Comparison of ENCODE assay signal across 8 cellular contexts in the genomic region with DNA sequence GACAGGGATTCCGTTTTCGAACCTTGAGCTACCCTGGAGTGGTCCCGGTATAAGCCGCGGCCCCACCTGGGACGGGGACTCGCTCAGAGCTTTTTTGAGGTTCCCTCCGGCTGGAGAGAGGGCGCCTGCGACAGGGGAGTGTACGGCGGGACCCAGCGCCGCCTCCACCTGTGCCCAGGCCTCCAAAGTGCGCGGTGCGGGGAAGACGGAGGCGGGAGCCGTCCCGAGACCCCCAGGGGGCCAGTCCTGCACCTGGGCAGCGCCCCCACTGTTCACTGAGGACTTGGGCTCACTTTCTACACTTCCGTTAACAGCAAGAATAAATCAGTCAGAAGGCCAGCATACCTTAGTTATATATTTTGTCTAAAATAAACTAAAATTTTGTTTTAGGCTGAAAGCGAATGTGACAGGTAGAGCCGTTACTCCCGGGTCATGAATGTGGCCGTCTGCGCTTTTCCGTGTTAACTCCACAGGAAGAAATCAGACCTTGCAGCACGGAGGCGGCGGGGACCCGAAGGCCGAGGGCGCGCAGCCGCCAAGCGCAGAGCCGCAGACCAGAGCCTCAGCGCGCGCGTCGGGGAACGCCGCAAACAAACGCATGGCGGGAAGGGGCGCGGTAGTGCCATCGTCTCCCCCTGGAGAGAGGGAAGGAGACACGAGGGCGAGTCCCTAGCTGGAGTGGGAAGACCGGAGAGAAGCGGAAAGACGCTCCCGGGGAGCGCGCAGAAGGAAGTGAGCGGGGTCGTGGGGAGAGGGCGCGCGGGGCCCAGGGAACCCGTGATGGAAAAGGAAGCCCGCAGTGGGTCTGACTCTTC. TPM values are rescaled to one million over a fixed set of nuclear protein-coding genes. Genes with fewer than 3 reads are reported as not detected.
DNase-seq lines count a peak whose midpoint lies in the region; ATAC-seq, FAIRE-seq and TF ChIP-seq lines count a peak whose summit lies in the region.

No MANE protein-coding gene starts in this region.

- H3K36me3 ChIP-seq in Caco-2 (ENCODE audit: control insufficient read depth, insufficient read depth, low read length) (no peaks in the 10 kb centered on the region), HCT116 (ENCODE audit: control insufficient read depth in 1 of 2, insufficient read depth in 2 of 2, low read length in 2 of 2) (no peaks in the 10 kb centered on the region), Peyer's patch (no peaks in the 10 kb centered on the region), brain microvascular endothelial cell (replicated peaks) (no peaks in the 10 kb centered on the region)

- H3K79me2 ChIP-seq in HCT116 (ENCODE audit: insufficient read depth, low read length), result 0 out of 2 replicates have a peak, but pooled peaks cover 6% of the 10 kb centered on the region

- H3K27ac Mint-ChIP-seq in Caco-2 (ENCODE audit: unreplicated experiment), result peak overlapping the region; percentile 97
- H3K27ac Mint-ChIP-seq in stimulated activated memory B cell treated with anti-CD40 and anti-IgM and Interleukin-4, amounts not matched to agents 10 μg/mL and 1 μg/mL and 100 μg/mL, for 72 hours, result peak overlapping the region; percentile 99

- no peak for TF ChIP-seq RAD21 in HCT116 (IDR thresholded peaks at IDR 0.05; ENCODE audit: low read depth)

- TF ChIP-seq CTCF in Caco-2 (IDR thresholded peaks at IDR 0.05; ENCODE audit: insufficient read depth in 1 of 2, low read depth in 1 of 2, low read length in 1 of 2, severe bottlenecking in 1 of 2, unreplicated experiment in 1 of 2), result peak; percentile 22 to 47
- no peak for TF ChIP-seq CTCF in HCT116 (IDR thresholded peaks at IDR 0.05 in 2 of 3, conservative IDR thresholded peaks at IDR 0.05 in 1 of 3; ENCODE audit: borderline replicate concordance in 1 of 3, insufficient read depth in 1 of 3, low read depth in 2 of 3, low read length in 2 of 3)
- TF ChIP-seq CTCF in Peyer's patch (IDR thresholded peaks at IDR 0.05), result peak in 1 of 6 experiments; percentile 35
- peak; percentile 37 for TF ChIP-seq CTCF in brain microvascular endothelial cell (IDR thresholded peaks at IDR 0.05; ENCODE audit: low read depth, low read length, missing control alignments)

- CTCF ChIA-PET in Caco-2 (lab: Charles Lee), result interaction anchor here (1.0 to 1.1 kb wide), 2 partner anchors 13 to 15 kb away, joined by 3 to 12 read pairs; a partner anchor contains a TSS
- CTCF ChIA-PET in HCT116 (lab: Charles Lee), result interaction anchor here (0.6 to 1.6 kb wide), 6 partner anchors 13 to 331 kb away, joined by 3 to 6 read pairs (median 4); no protein-coding TSS in a partner anchor

- POLR2A ChIA-PET in Caco-2 (lab: Charles Lee), result interaction anchor here (0.7 to 1.2 kb wide), 7 partner anchors 14 to 70 kb away, joined by 3 to 9 read pairs (median 4); a partner anchor contains a TSS
- POLR2A ChIA-PET in HCT116 (lab: Charles Lee), result interaction anchor here (1.0 to 2.4 kb wide), 7 partner anchors 12 to 53 kb away, joined by 3 to 41 read pairs (median 4); a partner anchor contains a TSS

- H3K4me3 ChIP-seq in Caco-2 (ENCODE audit: low read depth, low read length) (peak overlapping the region; percentile 78), HCT116 (replicated peaks in 1 of 2; ENCODE audit: low read depth in 1 of 2, low read length in 2 of 2) (peak overlapping the region; percentile 15 to 92; a peak in 3 of 4 replicates), Peyer's patch (peak overlapping the region; percentile 55 to 88 (median 71)), brain microvascular endothelial cell (ENCODE audit: low read depth, low read length) (peak overlapping the region; percentile 86)

- peak overlapping the region; percentile 91 for H3K4me3 Mint-ChIP-seq in Caco-2 (ENCODE audit: unreplicated experiment)
- H3K4me3 Mint-ChIP-seq in stimulated activated memory B cell treated with anti-CD40 and anti-IgM and Interleukin-4, amounts not matched to agents 10 μg/mL and 1 μg/mL and 100 μg/mL, for 72 hours, result peak overlapping the region; percentile 89

- RAD21 ChIA-PET in HCT116 (lab: Charles Lee; ENCODE audit: low non-redundant PET in 1 of 2, low total read pairs in 2 of 2, uncharacterized antibody in 2 of 2, unreplicated experiment in 2 of 2), result no interaction called here

- no peaks in the 10 kb centered on the region for H3K9me3 Mint-ChIP-seq in Caco-2 (ENCODE audit: unreplicated experiment)
- H3K9me3 Mint-ChIP-seq in stimulated activated memory B cell treated with anti-CD40 and anti-IgM and Interleukin-4, amounts not matched to agents 10 μg/mL and 1 μg/mL and 100 μg/mL, for 72 hours, result no peaks in the 10 kb centered on the region

- H3K9ac ChIP-seq in HCT116 (ENCODE audit: low read length), result 0 out of 2 replicates have a peak overlapping the region, but pooled peaks have one; percentile 36

- peaks cover 25% of the 10 kb centered on the region for H3K4me1 Mint-ChIP-seq in Caco-2 (ENCODE audit: low read depth, unreplicated experiment)
- H3K4me1 Mint-ChIP-seq in stimulated activated memory B cell treated with anti-CD40 and anti-IgM and Interleukin-4, amounts not matched to agents 10 μg/mL and 1 μg/mL and 100 μg/mL, for 72 hours, result peaks cover 59% of the 10 kb centered on the region

- H3K27ac ChIP-seq in HCT116 (ENCODE audit: low read depth, low read length) (peak overlapping the region; percentile 76), Peyer's patch (peak overlapping the region; percentile 77 to 89 (median 84)), brain microvascular endothelial cell (no peak overlapping the region), layer of hippocampus (ENCODE audit: low read depth, low read length) (peak overlapping the region; percentile 96)

- peaks cover 58% of the 10 kb centered on the region for H3K36me3 Mint-ChIP-seq in Caco-2 (ENCODE audit: insufficient read depth, unreplicated experiment)
- peaks cover 6% of the 10 kb centered on the region for H3K36me3 Mint-ChIP-seq in stimulated activated memory B cell treated with anti-CD40 and anti-IgM and Interleukin-4, amounts not matched to agents 10 μg/mL and 1 μg/mL and 100 μg/mL, for 72 hours

- H3K4me1 ChIP-seq in Caco-2, result peaks cover 8% of the 10 kb centered on the region
- peaks cover 21 to 54% of the 10 kb centered on the region in 2 experiments for H3K4me1 ChIP-seq in HCT116 (ENCODE audit: control insufficient read depth in 1 of 2, insufficient read depth in 2 of 2, low read length in 2 of 2)
- H3K4me1 ChIP-seq in Peyer's patch, result peaks cover 0 to 16% (median 2%) of the 10 kb centered on the region in 4 donors

- H3K9me3 ChIP-seq in Caco-2 (no peaks in the 10 kb centered on the region), HCT116 (ENCODE audit: control insufficient read depth in 1 of 2, insufficient read depth in 1 of 2, low read depth in 1 of 2, low read length in 2 of 2) (no peaks in the 10 kb centered on the region), Peyer's patch (no peaks in the 10 kb centered on the region)

- in situ Hi-C loops in brain microvascular endothelial cell (cut with HindIII; ENCODE audit: low pct_ligation_motif_present, low sequenced_read_pairs), result no loop called here

- no TSS peak for BruUV-seq in Caco-2 (replicated peaks; lab: Mats Ljungman, UMichigan)
- no TSS peak for BruUV-seq in HCT116 (replicated peaks; lab: Mats Ljungman, UMichigan)

- no peak for TF ChIP-seq POLR2A in HCT116 (IDR thresholded peaks at IDR 0.05; ENCODE audit: borderline replicate concordance, extremely low read depth, insufficient read depth, insufficient read length)
- no peak for TF ChIP-seq POLR2A in Peyer's patch (IDR thresholded peaks at IDR 0.05)
- no peak for TF ChIP-seq POLR2A in GM12892 (IDR thresholded peaks at IDR 0.05; ENCODE audit: low read depth, low read length)

- H3K27me3 ChIP-seq in Caco-2 (replicated peaks; ENCODE audit: control insufficient read depth, insufficient read depth, low read length) (no peaks in the 10 kb centered on the region), HCT116 (ENCODE audit: insufficient read depth, low read length) (no peaks in the 10 kb centered on the region), Peyer's patch (no peaks in the 10 kb centered on the region), brain microvascular endothelial cell (replicated peaks) (no peaks in the 10 kb centered on the region), layer of hippocampus (ENCODE audit: control insufficient read depth, insufficient read depth, low read length) (no peaks in the 10 kb centered on the region)

- no peak for FAIRE-seq in GM12892 (lab: Jason Lieb, UNC)

- H2AFZ ChIP-seq in HCT116 (ENCODE audit: low read depth, low read length, poor library complexity, severe bottlenecking), result no peak overlapping the region

- peaks cover 10% of the 10 kb centered on the region for H3K27me3 Mint-ChIP-seq in Caco-2 (ENCODE audit: insufficient read depth, unreplicated experiment)
- H3K27me3 Mint-ChIP-seq in stimulated activated memory B cell treated with anti-CD40 and anti-IgM and Interleukin-4, amounts not matched to agents 10 μg/mL and 1 μg/mL and 100 μg/mL, for 72 hours, result no peaks in the 10 kb centered on the region

- H3K9me2 ChIP-seq in HCT116 (ENCODE audit: insufficient read depth), result no peaks in the 10 kb centered on the region

- peak overlapping the region; percentile 96 for H3K4me2 ChIP-seq in HCT116 (ENCODE audit: low read length)

- intact Hi-C loops in Caco-2 (cut with micrococcal nuclease; ENCODE audit: unreplicated experiment), result loop anchor here (1.0 kb wide), 3 partner anchors 15 to 31 kb away; no protein-coding TSS in a partner anchor
- intact Hi-C loops in HCT116 (cut with micrococcal nuclease), result loop anchor here (1.0 kb wide), 1 partner anchor 14 kb away; a partner anchor contains a TSS

- peak; percentile 56 to 61 for DNase-seq in Caco-2
- no peak for DNase-seq in HCT116 (ENCODE audit: low read depth, low spot score)
- DNase-seq in Peyer's patch, result peak; percentile 56 to 72 (median 69)
- DNase-seq in brain microvascular endothelial cell, result no peak
- no peak for DNase-seq in GM12892 (ENCODE audit: insufficient read length)
- DNase-seq in stimulated activated naive CD4-positive, alpha-beta T cell (lab: John Stamatoyannopoulos, UW), result no peak

- H4K20me1 ChIP-seq in HCT116 (ENCODE audit: insufficient read depth), result no peaks in the 10 kb centered on the region

- no peak for ATAC-seq in HCT116
- ATAC-seq in stimulated activated memory B cell treated with anti-CD40 and anti-IgM and Interleukin-4, amounts not matched to agents 10 μg/mL and 1 μg/mL and 100 μg/mL, for 72 hours, result peak; percentile 24

RNA-seq across cellular contexts. Expression of a gene that starts 14.1 kb away (rescaled TPM):
- total RNA-seq in Caco-2 (2022) (0.86 and 1.0 TPM in 2 replicates), HCT116 (2021; ENCODE audit: unreplicated experiment) (30.2 TPM), Peyer's patch (1 to 10 TPM in 3 of 4 donors, under 1 TPM in 1; 0.88 to 2.6 (median 2.2) TPM)
- polyA plus RNA-seq in HCT116 (2012), result 21.9 and 25.3 TPM in 2 replicates
- 0.70 TPM for polyA plus RNA-seq in GM12892 (2012; ENCODE audit: missing spikeins)

RNA-seq across cellular contexts. Expression of a gene that starts 32.2 kb away (rescaled TPM):
- 23.6 and 28.7 TPM in 2 replicates for total RNA-seq in Caco-2 (2022)
- total RNA-seq in HCT116 (2021; ENCODE audit: unreplicated experiment), result 51.8 TPM
- 34.1 and 37.8 TPM in 2 replicates for polyA plus RNA-seq in HCT116 (2012)
- total RNA-seq in Peyer's patch, result 10 to 100 TPM; 13.7 to 31.4 (median 21.8) TPM
- 12.2 TPM for polyA plus RNA-seq in GM12892 (2012; ENCODE audit: missing spikeins)

RNA-seq across cellular contexts. Expression of a gene that starts 43.5 kb away (rescaled TPM):
- total RNA-seq in Caco-2 (2022), result not detected in 2 replicates
- total RNA-seq in HCT116 (2021; ENCODE audit: unreplicated experiment), result not detected
- polyA plus RNA-seq in HCT116 (2012), result 0.02 TPM in 1 of 2 replicates, not detected in the other
- not detected for total RNA-seq in Peyer's patch
- not detected for polyA plus RNA-seq in GM12892 (2012; ENCODE audit: missing spikeins)

RNA-seq across cellular contexts. Expression of a gene that starts 52.8 kb away (rescaled TPM):
- total RNA-seq in Caco-2 (2022) (2,098 and 2,258 TPM in 2 replicates), HCT116 (2021; ENCODE audit: unreplicated experiment) (2,432 TPM), Peyer's patch (1,000 to 10,000 TPM; 1,067 to 1,931 (median 1,321) TPM)
- polyA plus RNA-seq in HCT116 (2012), result 5,228 and 5,585 TPM in 2 replicates
- polyA plus RNA-seq in GM12892 (2012; ENCODE audit: missing spikeins), result 3,646 TPM

RNA-seq across cellular contexts. Expression of a gene that starts 59.9 kb away (rescaled TPM):
- not detected in 2 replicates for total RNA-seq in Caco-2 (2022)
- not detected for total RNA-seq in HCT116 (2021; ENCODE audit: unreplicated experiment)
- polyA plus RNA-seq in HCT116 (2012), result 0.10 TPM in 1 of 2 replicates, not detected in the other
- not detected for total RNA-seq in Peyer's patch
- polyA plus RNA-seq in GM12892 (2012; ENCODE audit: missing spikeins), result not detected

Comparison
In these comparisons a context has a peak if more than half of its experiments do, and no peak if none do; other contexts are left out.
1. DNase-seq: peak in Caco-2 (2 of 2) and Peyer's patch (3 of 3); none in HCT116 (single experiment), brain microvascular endothelial cell (single experiment), GM12892 (single experiment) and stimulated activated naive CD4-positive, alpha-beta T cell (0 of 6).
2. CTCF ChIP-seq: peak in Caco-2 (2 of 2) and brain microvascular endothelial cell (single experiment); none in HCT116 (0 of 3).
3. Peak in every context shown above with its lines, with median percentiles within 50 percentile points of each other: H3K4me3 ChIP-seq.